In genomic region chr10:68633281-68633680, GRCh38 we compare ENCODE assay signal across 16 cellular contexts.
A peak's percentile ranks its signal among the peaks of the same experiment; 100 is the strongest.
DNase-seq lines count a peak whose midpoint lies in the region; ATAC-seq and TF ChIP-seq lines count a peak whose summit lies in the region.
"Had no signal": no experiment of that assay in that cellular context is flagged by ENCODE, and none has a peak within 500 bp of the region (broad histone marks: within the 10 kb centered on the region; RNA-seq: fewer than 3 reads in every experiment).

No MANE protein-coding gene starts in this region.

- H3K79me2 ChIP-seq in parathyroid adenoma, result peaks cover 3% of the 10 kb centered on the region

- no peak for TF ChIP-seq CTCF in cardiac muscle cell (IDR thresholded peaks at IDR 0.05; ENCODE audit: low read depth, low read length)
- TF ChIP-seq CTCF in VCaP (conservative IDR thresholded peaks at IDR 0.05), result no peak
- TF ChIP-seq CTCF in parathyroid adenoma (IDR thresholded peaks at IDR 0.05), result no peak

- H3K27me3 ChIP-seq in cardiac muscle cell (no peaks in the 10 kb centered on the region), parathyroid adenoma (ENCODE audit: control insufficient read depth, insufficient read depth, low read length) (no peaks in the 10 kb centered on the region)
- H3K27me3 ChIP-seq: BE2C had no signal

- intact Hi-C loops in Right ventricle myocardium inferior (cut with DNase I), result no loop called here

- H3K9me3 ChIP-seq in cardiac muscle cell (ENCODE audit: low read depth) (no peaks in the 10 kb centered on the region), parathyroid adenoma (ENCODE audit: control insufficient read depth, low read length) (no peaks in the 10 kb centered on the region), T-helper 17 cell (ENCODE audit: control insufficient read depth, low read length, poor library complexity, severe bottlenecking) (no peaks in the 10 kb centered on the region)
- H3K9me3 ChIP-seq: A549, BE2C had no signal

- H3K4me1 ChIP-seq in cardiac muscle cell (ENCODE audit: low read depth) (peaks cover 8% of the 10 kb centered on the region), parathyroid adenoma (peaks cover 31% of the 10 kb centered on the region)
- H3K4me1 ChIP-seq: BE2C had no signal

- H3K27ac ChIP-seq in cardiac muscle cell (peak overlapping the region; percentile 31), VCaP (peak overlapping the region; percentile 84), parathyroid adenoma (peak overlapping the region; percentile 61)
- H3K27ac ChIP-seq: A549 had no signal

- H3K36me3 Mint-ChIP-seq in T-helper 17 cell (ENCODE audit: low read depth), result peaks cover 9% of the 10 kb centered on the region

- DNase-seq in cardiac muscle cell (ENCODE audit: low read depth in 1 of 2, low spot score in 1 of 2) (no peak), Right ventricle myocardium inferior (ENCODE audit: missing footprints) (no peak), T-helper 17 cell (no peak), NCI-H526 treated with DMSO at 0.1 percent for 48 hours (lab: John Stamatoyannopoulos, UW) (no peak)
- DNase-seq: BE2C; CD8-positive, alpha-beta T cell; COR-L47; EL; H7; Kasumi-1 had no signal

- H3K4me3 ChIP-seq in cardiac muscle cell (no peak overlapping the region), parathyroid adenoma (ENCODE audit: low read depth, low read length) (no peak overlapping the region)
- H3K4me3 ChIP-seq: A549, K562 had no signal

- H3K9ac ChIP-seq in parathyroid adenoma, result no peak overlapping the region

- H3K27ac Mint-ChIP-seq in T-helper 17 cell, result no peak overlapping the region
- H3K27ac Mint-ChIP-seq: CD14-positive monocyte; CD8-positive, alpha-beta T cell had no signal

- H2AFZ ChIP-seq in parathyroid adenoma, result no peak overlapping the region

- no peaks in the 10 kb centered on the region for H3K27me3 Mint-ChIP-seq in T-helper 17 cell

- no peak overlapping the region for H3K4me2 ChIP-seq in parathyroid adenoma (ENCODE audit: low read length)
- H3K4me2 ChIP-seq: A549 had no signal

- H3K4me3 Mint-ChIP-seq in T-helper 17 cell, result no peak overlapping the region
- H3K4me3 Mint-ChIP-seq: CD14-positive monocyte; CD8-positive, alpha-beta T cell had no signal

- H3K4me1 Mint-ChIP-seq in T-helper 17 cell, result peaks cover 15% of the 10 kb centered on the region

- H3K36me3 ChIP-seq in cardiac muscle cell (no peaks in the 10 kb centered on the region), parathyroid adenoma (ENCODE audit: control insufficient read depth, insufficient read depth, low read length) (no peaks in the 10 kb centered on the region)

- ATAC-seq in Right ventricle myocardium inferior, result no peak
- ATAC-seq in T-helper 17 cell, result no peak
- ATAC-seq in GM18907 (IDR thresholded peaks at IDR 0.05; ENCODE audit: unreplicated experiment), result no peak
- ATAC-seq: A549; CD8-positive, alpha-beta T cell; K562 had no signal

Comparison
In these comparisons a context has a peak if more than half of its experiments do, and no peak if none do; other contexts are left out.
1. H3K27ac ChIP-seq: peak in every context shown above with its lines; median percentile 84 in VCaP; 61 in parathyroid adenoma; 31 in cardiac muscle cell.